1 cellular context compared by ENCODE assay signal in the genomic region with DNA sequence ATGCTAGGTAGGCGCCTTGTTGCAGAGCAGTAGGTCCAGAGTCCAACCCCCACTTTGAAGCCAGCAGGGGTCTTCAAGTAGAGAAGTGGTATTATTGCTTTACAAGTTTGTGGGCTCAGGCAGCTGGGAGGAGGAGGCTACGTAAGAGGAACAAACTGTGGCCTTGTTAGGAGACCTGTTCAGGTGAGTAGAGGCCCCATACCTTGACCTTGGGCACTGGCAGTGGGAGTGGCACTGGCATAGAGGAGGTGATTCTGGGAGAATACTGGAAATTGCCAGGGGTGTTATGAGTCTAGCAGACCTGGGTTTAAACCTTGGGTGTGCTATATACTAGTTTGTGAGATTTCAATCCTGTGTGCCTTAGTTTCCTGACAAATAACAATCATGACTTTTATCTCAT.
TF ChIP-seq lines count a peak whose summit lies in the region.

No MANE protein-coding gene starts in this region.

TF ChIP-seq in WTC11, 78 proteins besides CTCF, POLR2A, EP300 and RAD21 (continued from another document):
- TF ChIP-seq, protein P1, sequence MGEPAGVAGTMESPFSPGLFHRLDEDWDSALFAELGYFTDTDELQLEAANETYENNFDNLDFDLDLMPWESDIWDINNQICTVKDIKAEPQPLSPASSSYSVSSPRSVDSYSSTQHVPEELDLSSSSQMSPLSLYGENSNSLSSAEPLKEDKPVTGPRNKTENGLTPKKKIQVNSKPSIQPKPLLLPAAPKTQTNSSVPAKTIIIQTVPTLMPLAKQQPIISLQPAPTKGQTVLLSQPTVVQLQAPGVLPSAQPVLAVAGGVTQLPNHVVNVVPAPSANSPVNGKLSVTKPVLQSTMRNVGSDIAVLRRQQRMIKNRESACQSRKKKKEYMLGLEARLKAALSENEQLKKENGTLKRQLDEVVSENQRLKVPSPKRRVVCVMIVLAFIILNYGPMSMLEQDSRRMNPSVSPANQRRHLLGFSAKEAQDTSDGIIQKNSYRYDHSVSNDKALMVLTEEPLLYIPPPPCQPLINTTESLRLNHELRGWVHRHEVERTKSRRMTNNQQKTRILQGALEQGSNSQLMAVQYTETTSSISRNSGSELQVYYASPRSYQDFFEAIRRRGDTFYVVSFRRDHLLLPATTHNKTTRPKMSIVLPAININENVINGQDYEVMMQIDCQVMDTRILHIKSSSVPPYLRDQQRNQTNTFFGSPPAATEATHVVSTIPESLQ (CRISPR knock-in tag; IDR thresholded peaks at IDR 0.05) = no peak
- TF ChIP-seq E2F4 (CRISPR knock-in tag; IDR thresholded peaks at IDR 0.05; ENCODE audit: borderline replicate concordance, low read depth) (no peak), RORB (CRISPR knock-in tag; IDR thresholded peaks at IDR 0.05) (no peak), SMAD4 (CRISPR knock-in tag; IDR thresholded peaks at IDR 0.05) (no peak), IRF2 (CRISPR knock-in tag; IDR thresholded peaks at IDR 0.05; ENCODE audit: borderline replicate concordance, low read depth) (no peak), MXD4 (CRISPR knock-in tag; IDR thresholded peaks at IDR 0.05; ENCODE audit: borderline replicate concordance) (no peak), ZNF671 (CRISPR knock-in tag; IDR thresholded peaks at IDR 0.05) (no peak), FOXP4 (CRISPR knock-in tag; IDR thresholded peaks at IDR 0.05) (no peak), ESRRA (CRISPR knock-in tag; IDR thresholded peaks at IDR 0.05; ENCODE audit: borderline replicate concordance) (no peak), GTF2I (CRISPR knock-in tag; conservative IDR thresholded peaks at IDR 0.05) (no peak), E2F5 (CRISPR knock-in tag; IDR thresholded peaks at IDR 0.05) (no peak), TEAD1 (CRISPR knock-in tag; IDR thresholded peaks at IDR 0.05) (no peak)
- TF ChIP-seq, protein P2, sequence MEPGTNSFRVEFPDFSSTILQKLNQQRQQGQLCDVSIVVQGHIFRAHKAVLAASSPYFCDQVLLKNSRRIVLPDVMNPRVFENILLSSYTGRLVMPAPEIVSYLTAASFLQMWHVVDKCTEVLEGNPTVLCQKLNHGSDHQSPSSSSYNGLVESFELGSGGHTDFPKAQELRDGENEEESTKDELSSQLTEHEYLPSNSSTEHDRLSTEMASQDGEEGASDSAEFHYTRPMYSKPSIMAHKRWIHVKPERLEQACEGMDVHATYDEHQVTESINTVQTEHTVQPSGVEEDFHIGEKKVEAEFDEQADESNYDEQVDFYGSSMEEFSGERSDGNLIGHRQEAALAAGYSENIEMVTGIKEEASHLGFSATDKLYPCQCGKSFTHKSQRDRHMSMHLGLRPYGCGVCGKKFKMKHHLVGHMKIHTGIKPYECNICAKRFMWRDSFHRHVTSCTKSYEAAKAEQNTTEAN (CRISPR knock-in tag; IDR thresholded peaks at IDR 0.05) = no peak
- TF ChIP-seq, protein P3, sequence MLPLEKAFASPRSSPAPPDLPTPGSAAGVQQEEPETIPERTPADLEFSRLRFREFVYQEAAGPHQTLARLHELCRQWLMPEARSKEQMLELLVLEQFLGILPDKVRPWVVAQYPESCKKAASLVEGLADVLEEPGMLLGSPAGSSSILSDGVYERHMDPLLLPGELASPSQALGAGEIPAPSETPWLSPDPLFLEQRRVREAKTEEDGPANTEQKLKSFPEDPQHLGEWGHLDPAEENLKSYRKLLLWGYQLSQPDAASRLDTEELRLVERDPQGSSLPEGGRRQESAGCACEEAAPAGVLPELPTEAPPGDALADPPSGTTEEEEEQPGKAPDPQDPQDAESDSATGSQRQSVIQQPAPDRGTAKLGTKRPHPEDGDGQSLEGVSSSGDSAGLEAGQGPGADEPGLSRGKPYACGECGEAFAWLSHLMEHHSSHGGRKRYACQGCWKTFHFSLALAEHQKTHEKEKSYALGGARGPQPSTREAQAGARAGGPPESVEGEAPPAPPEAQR (CRISPR knock-in tag; IDR thresholded peaks at IDR 0.05) = no peak
